23 cellular contexts compared by ENCODE assay signal in the genomic region with DNA sequence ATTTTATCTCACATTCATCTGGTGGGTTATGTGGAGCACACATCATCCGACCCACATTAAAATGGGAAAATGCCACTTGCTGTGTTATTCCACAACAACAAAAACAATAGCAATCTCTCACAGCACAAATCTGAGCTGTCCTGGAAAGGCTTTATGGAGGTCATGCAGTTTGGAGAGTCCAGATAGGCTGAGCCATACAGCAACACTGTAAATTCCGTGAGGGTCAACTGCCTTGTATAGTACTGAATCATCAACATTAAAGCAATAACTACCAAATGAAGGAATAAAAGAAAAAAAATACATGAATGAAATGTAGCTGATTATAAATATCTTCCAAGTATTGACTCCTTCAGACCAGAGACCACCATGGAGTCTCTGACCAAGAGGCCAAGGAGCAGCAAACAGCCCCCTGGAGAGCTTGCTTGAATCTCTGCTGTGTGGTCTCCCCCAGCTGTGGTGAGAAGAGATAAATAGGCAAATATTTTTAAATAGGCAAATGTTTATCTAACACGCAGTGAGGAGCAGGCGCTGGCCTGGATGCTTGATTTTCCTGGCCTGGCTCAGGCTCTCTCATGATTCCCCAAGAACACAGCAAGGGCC.
DNase-seq lines count a peak whose midpoint lies in the region; ATAC-seq and TF ChIP-seq lines count a peak whose summit lies in the region.
"Had no signal": no experiment of that assay in that cellular context is flagged by ENCODE, and none has a peak within 500 bp of the region (broad histone marks: within the 10 kb centered on the region; RNA-seq: fewer than 3 reads in every experiment).

No MANE protein-coding gene starts in this region.

- H3K4me3 Mint-ChIP-seq in activated B cell treated with CpG ODN at 0.5 μM for 24 hours: peak overlapping the region; percentile 11
- no peak overlapping the region for H3K4me3 Mint-ChIP-seq in activated CD8-positive, alpha-beta memory T cell treated with anti-CD3 and anti-CD28 coated beads, Interleukin-2, amount 10 ng/mL, durations not matched to agents 7 days and 5 days
- no peak overlapping the region for H3K4me3 Mint-ChIP-seq in stimulated activated effector memory CD8-positive, alpha-beta T cell treated with anti-CD3 and anti-CD28 coated beads, Interleukin-12 subunit alpha, Interleukin-12 subunit beta, amount 100 ng/mL, for 72 hours
- H3K4me3 Mint-ChIP-seq: CD4-positive, alpha-beta memory T cell had no signal

- H3K27me3 ChIP-seq in tibial nerve: no peaks in the 10 kb centered on the region
- H3K27me3 ChIP-seq: tibial artery had no signal

- TF ChIP-seq CTCF in activated B cell treated with CpG ODN at 0.5 μM for 24 hours (IDR thresholded peaks at IDR 0.05) (no peak), tibial nerve (IDR thresholded peaks at IDR 0.05) (no peak)

- no peak for TF ChIP-seq POLR2A in tibial nerve (IDR thresholded peaks at IDR 0.05)

- peaks cover 2% of the 10 kb centered on the region for H3K27me3 Mint-ChIP-seq in activated B cell treated with CpG ODN at 0.5 μM for 24 hours
- H3K27me3 Mint-ChIP-seq in activated CD8-positive, alpha-beta memory T cell treated with anti-CD3 and anti-CD28 coated beads, Interleukin-2, amount 10 ng/mL, durations not matched to agents 7 days and 5 days: no peaks in the 10 kb centered on the region
- H3K27me3 Mint-ChIP-seq: CD4-positive, alpha-beta memory T cell had no signal

- peaks cover 15% of the 10 kb centered on the region for H3K4me1 Mint-ChIP-seq in activated B cell treated with CpG ODN at 0.5 μM for 24 hours
- no peaks in the 10 kb centered on the region for H3K4me1 Mint-ChIP-seq in activated CD8-positive, alpha-beta memory T cell treated with anti-CD3 and anti-CD28 coated beads, Interleukin-2, amount 10 ng/mL, durations not matched to agents 7 days and 5 days
- H3K4me1 Mint-ChIP-seq in stimulated activated effector memory CD8-positive, alpha-beta T cell treated with anti-CD3 and anti-CD28 coated beads, Interleukin-12 subunit alpha, Interleukin-12 subunit beta, amount 100 ng/mL, for 72 hours: no peaks in the 10 kb centered on the region
- H3K4me1 Mint-ChIP-seq: CD4-positive, alpha-beta memory T cell had no signal

- intact Hi-C loops in activated B cell treated with CpG ODN at 0.5 μM for 24 hours (cut with micrococcal nuclease): no loop called here

- ATAC-seq in GM19043 (IDR thresholded peaks at IDR 0.05; ENCODE audit: low read depth, unreplicated experiment) (peak; percentile 1), HG02642 (IDR thresholded peaks at IDR 0.05; ENCODE audit: poor library complexity, unreplicated experiment) (peak; percentile 14), activated B cell treated with CpG ODN at 0.5 μM for 24 hours (ENCODE audit: low read depth) (no peak)
- no peak for ATAC-seq in activated CD8-positive, alpha-beta memory T cell treated with anti-CD3 and anti-CD28 coated beads, Interleukin-2, amount 10 ng/mL, durations not matched to agents 7 days and 5 days
- no peak for ATAC-seq in stimulated activated effector memory CD8-positive, alpha-beta T cell treated with anti-CD3 and anti-CD28 coated beads, Interleukin-12 subunit alpha, Interleukin-12 subunit beta, amount 100 ng/mL, for 72 hours
- ATAC-seq: gastroesophageal sphincter, left lobe of liver had no signal

- peaks cover 0 to 21% (median 4%) of the 10 kb centered on the region in 4 donors for H3K4me1 ChIP-seq in tibial nerve
- H3K4me1 ChIP-seq: gastroesophageal sphincter, tibial artery had no signal

- WGBS in tibial nerve, 2 donors: 37 to 47% methylated on average over 4 of the region's 4 CpGs

- H3K9me3 Mint-ChIP-seq in activated B cell treated with CpG ODN at 0.5 μM for 24 hours: no peaks in the 10 kb centered on the region
- H3K9me3 Mint-ChIP-seq in activated CD8-positive, alpha-beta memory T cell treated with anti-CD3 and anti-CD28 coated beads, Interleukin-2, amount 10 ng/mL, durations not matched to agents 7 days and 5 days (ENCODE audit: low read depth): peaks cover 6% of the 10 kb centered on the region
- peaks cover 24% of the 10 kb centered on the region for H3K9me3 Mint-ChIP-seq in stimulated activated effector memory CD8-positive, alpha-beta T cell treated with anti-CD3 and anti-CD28 coated beads, Interleukin-12 subunit alpha, Interleukin-12 subunit beta, amount 100 ng/mL, for 72 hours

- H3K27ac Mint-ChIP-seq in activated B cell treated with CpG ODN at 0.5 μM for 24 hours: no peak overlapping the region
- no peak overlapping the region for H3K27ac Mint-ChIP-seq in activated CD8-positive, alpha-beta memory T cell treated with anti-CD3 and anti-CD28 coated beads, Interleukin-2, amount 10 ng/mL, durations not matched to agents 7 days and 5 days
- H3K27ac Mint-ChIP-seq in stimulated activated effector memory CD8-positive, alpha-beta T cell treated with anti-CD3 and anti-CD28 coated beads, Interleukin-12 subunit alpha, Interleukin-12 subunit beta, amount 100 ng/mL, for 72 hours: no peak overlapping the region

- CTCF ChIA-PET in activated B cell treated with CpG ODN at 0.5 μM for 24 hours (lab: Charles Lee): no interaction called here
- CTCF ChIA-PET in activated CD8-positive, alpha-beta memory T cell treated with anti-CD3 and anti-CD28 coated beads, Interleukin-2, amount 10 ng/mL, durations not matched to agents 7 days and 5 days (lab: Charles Lee): no interaction called here

- POLR2A ChIA-PET in activated B cell treated with CpG ODN at 0.5 μM for 24 hours (lab: Charles Lee): no interaction called here

- DNase-seq in AG08396 (ENCODE audit: low spot score) (peak; percentile 15), activated B cell treated with CpG ODN at 0.5 μM for 24 hours (no peak), NCI-H524 (lab: John Stamatoyannopoulos, UW) (no peak), tibial nerve (ENCODE audit: low spot score in 2 of 2) (no peak)
- no peak for DNase-seq in activated CD8-positive, alpha-beta memory T cell treated with anti-CD3 and anti-CD28 coated beads, Interleukin-2, amount 10 ng/mL, durations not matched to agents 7 days and 5 days
- DNase-seq in stimulated activated effector memory CD8-positive, alpha-beta T cell treated with anti-CD3 and anti-CD28 coated beads, Interleukin-12 subunit alpha, Interleukin-12 subunit beta, amount 100 ng/mL, for 72 hours (ENCODE audit: low spot score in 2 of 2): no peak
- DNase-seq: activated CD4-positive, alpha-beta T cell treated with anti-CD3 and anti-CD28 coated beads for 4 hours; activated effector memory CD4-positive, alpha-beta T cell treated with Interleukin-2 at 50 U/mL for 16 hours; CD4-positive, alpha-beta memory T cell; dermis blood vessel endothelial cell; DMS79; erythroblast; Karpas-422; NCI-H1092; NCI-H2081 treated with DMSO at 0.1 percent for 48 hours; NCI-H69; stimulated activated CD4-positive, alpha-beta T cell treated with anti-CD3 and anti-CD28 coated beads, Interleukin-12 subunit alpha, Interleukin-12 subunit beta, amount 100 ng/mL, for 4 hours; tibial artery had no signal

- H3K36me3 Mint-ChIP-seq in activated B cell treated with CpG ODN at 0.5 μM for 24 hours (ENCODE audit: low read depth): no peaks in the 10 kb centered on the region
- H3K36me3 Mint-ChIP-seq in activated CD8-positive, alpha-beta memory T cell treated with anti-CD3 and anti-CD28 coated beads, Interleukin-2, amount 10 ng/mL, durations not matched to agents 7 days and 5 days: no peaks in the 10 kb centered on the region
- H3K36me3 Mint-ChIP-seq in stimulated activated effector memory CD8-positive, alpha-beta T cell treated with anti-CD3 and anti-CD28 coated beads, Interleukin-12 subunit alpha, Interleukin-12 subunit beta, amount 100 ng/mL, for 72 hours: no peaks in the 10 kb centered on the region
- H3K36me3 Mint-ChIP-seq: CD4-positive, alpha-beta memory T cell had no signal

- no peaks in the 10 kb centered on the region for H3K9me3 ChIP-seq in tibial nerve
- H3K9me3 ChIP-seq: gastroesophageal sphincter, tibial artery had no signal

- TF ChIP-seq EP300 in tibial nerve (IDR thresholded peaks at IDR 0.05): no peak

- H3K4me3 ChIP-seq in tibial nerve: no peak overlapping the region
- H3K4me3 ChIP-seq: gastroesophageal sphincter, SK-N-MC, tibial artery had no signal

- H3K36me3 ChIP-seq in tibial nerve: no peaks in the 10 kb centered on the region
- H3K36me3 ChIP-seq: gastroesophageal sphincter, tibial artery had no signal

- H3K27ac ChIP-seq in tibial nerve: peak overlapping the region in 1 of 4 donors; percentile 54
- H3K27ac ChIP-seq: SK-N-MC, tibial artery had no signal

Comparison
In these comparisons a context has a peak if more than half of its experiments do, and no peak if none do; other contexts are left out.
1. ATAC-seq: peak in GM19043 (single experiment) and HG02642 (single experiment); none in activated B cell treated with CpG ODN at 0.5 μM for 24 hours (single experiment), activated CD8-positive, alpha-beta memory T cell treated with anti-CD3 and anti-CD28 coated beads, Interleukin-2, amount 10 ng/mL, durations not matched to agents 7 days and 5 days (single experiment) and stimulated activated effector memory CD8-positive, alpha-beta T cell treated with anti-CD3 and anti-CD28 coated beads, Interleukin-12 subunit alpha, Interleukin-12 subunit beta, amount 100 ng/mL, for 72 hours (single experiment).